ENCODE assay signal across 24 cellular contexts in the genomic region with DNA sequence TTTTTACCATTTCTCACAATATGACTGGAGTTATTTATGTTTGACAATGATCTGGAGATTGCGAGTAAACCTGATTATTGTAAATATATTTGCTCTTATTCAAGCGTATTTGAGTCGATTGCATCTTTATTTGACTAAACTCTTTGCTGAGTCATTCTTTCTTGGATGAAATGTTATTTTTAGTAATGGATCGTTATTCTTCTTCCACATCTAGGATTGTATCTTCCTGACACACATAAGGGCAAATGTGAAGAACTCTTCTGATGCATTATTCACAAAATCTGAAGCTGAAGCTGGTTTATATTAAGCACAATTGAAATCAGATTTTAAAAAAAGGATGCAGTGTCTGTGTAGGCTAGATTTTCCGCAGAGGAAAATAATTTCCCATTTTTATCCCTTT.
DNase-seq lines count a peak whose midpoint lies in the region; ATAC-seq, FAIRE-seq and TF ChIP-seq lines count a peak whose summit lies in the region.
"Had no signal": no experiment of that assay in that cellular context is flagged by ENCODE, and none has a peak within 500 bp of the region (broad histone marks: within the 10 kb centered on the region; RNA-seq: fewer than 3 reads in every experiment).

No MANE protein-coding gene starts in this region.

- H3K36me3 Mint-ChIP-seq in WTC11: no peaks in the 10 kb centered on the region
- H3K36me3 Mint-ChIP-seq: CD4-positive, CD25-positive, alpha-beta regulatory T cell had no signal

- H3K4me2 ChIP-seq in A549: peak overlapping the region; percentile 40
- H3K4me2 ChIP-seq in GM23248 (ENCODE audit: unreplicated experiment): peak overlapping the region; percentile 63

- H2AFZ ChIP-seq in GM23248: peak overlapping the region; percentile 23; the same call in 1 of the 2 replicates

- H3K4me3 Mint-ChIP-seq in WTC11: no peak overlapping the region
- H3K4me3 Mint-ChIP-seq: CD4-positive, CD25-positive, alpha-beta regulatory T cell had no signal

- H3K27me3 ChIP-seq in GM23248 (replicated peaks; ENCODE audit: insufficient read depth) (no peaks in the 10 kb centered on the region), adipocyte (replicated peaks; ENCODE audit: control insufficient read depth, insufficient read depth, low read length) (peaks cover 6% of the 10 kb centered on the region)

- TF ChIP-seq EP300 in A549 (IDR thresholded peaks at IDR 0.05): no peak

- H3K27ac ChIP-seq in A549 (no peak overlapping the region; a peak in 1 of 6 replicates), GM23248 (no peak overlapping the region)

- peaks cover 2% of the 10 kb centered on the region; the same call in 1 of the 2 replicates for H3K4me1 Mint-ChIP-seq in WTC11
- H3K4me1 Mint-ChIP-seq: CD4-positive, CD25-positive, alpha-beta regulatory T cell had no signal

- no peak for FAIRE-seq in A549 (lab: Jason Lieb, UNC)
- FAIRE-seq: GM18507 had no signal

- TF ChIP-seq CTCF in A549 (IDR thresholded peaks at IDR 0.05) (no peak), foreskin fibroblast (IDR thresholded peaks at IDR 0.05; ENCODE audit: low read depth, low read length) (no peak), WTC11 (IDR thresholded peaks at IDR 0.05) (no peak)

- H3K4me3 ChIP-seq in A549 (no peak overlapping the region), GM23248 (peak overlapping the region; percentile 27), adipocyte (ENCODE audit: low read length) (peak overlapping the region; percentile 55), foreskin fibroblast (ENCODE audit: low read depth in 1 of 2, low read length in 2 of 2) (peak overlapping the region in 1 of 2 donors; percentile 6)

- H3K9ac ChIP-seq in GM23248 (no peak overlapping the region), adipocyte (ENCODE audit: low read length) (no peak overlapping the region)

- WGBS in A549 (ENCODE audit: missing lambda C conversion rate): 35% methylated on average over 5 of the region's 5 CpGs
- WGBS in GM23248 (ENCODE audit: low coverage in 1 of 2, low lambda C conversion rate in 2 of 2, missing lambda C conversion rate in 2 of 2), 2 experiments: 7 to 13% methylated on average over 5 of the region's 5 CpGs

- H3K9me3 Mint-ChIP-seq in WTC11: no peaks in the 10 kb centered on the region

- POLR2A ChIA-PET in A549 (lab: Yijun Ruan, JAX) (no interaction called here), WTC11 (lab: Charles Lee) (no interaction called here)

- H4K20me1 ChIP-seq in GM23248 (ENCODE audit: insufficient read depth): no peaks in the 10 kb centered on the region

- H3K9me3 ChIP-seq in A549: no peaks in the 10 kb centered on the region
- H3K9me3 ChIP-seq in GM23248 (ENCODE audit: low read depth): no peaks in the 10 kb centered on the region
- no peaks in the 10 kb centered on the region for H3K9me3 ChIP-seq in adipocyte (ENCODE audit: control insufficient read depth, low read length)
- H3K9me3 ChIP-seq: BE2C had no signal

- CTCF ChIA-PET in A549 (lab: Yijun Ruan, JAX) (interaction anchor here (1.9 kb wide), 1 partner anchor 11 kb away, joined by 4 read pairs; no protein-coding TSS in a partner anchor), WTC11 (lab: Charles Lee) (no interaction called here)

- H3K79me2 ChIP-seq in GM23248 (ENCODE audit: insufficient read depth): no peaks in the 10 kb centered on the region

- ATAC-seq in A549 (no peak), HG03521 (IDR thresholded peaks at IDR 0.05; ENCODE audit: unreplicated experiment) (no peak), WTC11 (no peak), HG02840 (IDR thresholded peaks at IDR 0.05; ENCODE audit: low FRiP score, unreplicated experiment) (no peak)
- ATAC-seq: Panc1 had no signal

- H3K9me2 ChIP-seq in GM23248 (ENCODE audit: insufficient read depth): no peaks in the 10 kb centered on the region

- in situ Hi-C loops in GM23248 (cut with MboI): no loop called here

- no peak overlapping the region for H3K27ac Mint-ChIP-seq in WTC11
- H3K27ac Mint-ChIP-seq: CD4-positive, CD25-positive, alpha-beta regulatory T cell had no signal

- H3K36me3 ChIP-seq in GM23248 (ENCODE audit: low read depth) (no peaks in the 10 kb centered on the region), adipocyte (ENCODE audit: control insufficient read depth, insufficient read depth, low read length, severe bottlenecking) (no peaks in the 10 kb centered on the region)
- H3K36me3 ChIP-seq: BE2C had no signal

- peaks cover 7% of the 10 kb centered on the region; the same call in 1 of the 2 replicates for H3F3A ChIP-seq in GM23248 (ENCODE audit: insufficient read depth)

- H3K4me1 ChIP-seq in A549: no peaks in the 10 kb centered on the region
- peaks cover 20% of the 10 kb centered on the region for H3K4me1 ChIP-seq in GM23248 (ENCODE audit: insufficient read depth)
- peaks cover 7% of the 10 kb centered on the region for H3K4me1 ChIP-seq in adipocyte (ENCODE audit: control insufficient read depth, insufficient read depth, low read length)
- H3K4me1 ChIP-seq: BE2C had no signal

- DNase-seq in A549 (ENCODE audit: low read depth in 1 of 2, low spot score in 1 of 2) (no peak), GM23248 (peak; percentile 59), adipocyte (ENCODE audit: low read depth) (no peak), foreskin fibroblast (peak; percentile 1 to 28), WTC11 (ENCODE audit: low spot score) (no peak)
- DNase-seq: 8988T; BE2C; CD4-positive, CD25-positive, alpha-beta regulatory T cell; DMS79 treated with DMSO at 0.1 percent for 48 hours; GOT3; HCEC 1CT; KBM-7; NCI-H1092 treated with DMSO at 0.1 percent for 48 hours; NCI-H146; NCI-H2029; NCI-H2227 treated with DMSO at 0.1 percent for 48 hours; NCI-H510A treated with DMSO at 0.1 percent for 48 hours; NCI-H748 treated with DMSO at 0.1 percent for 48 hours; SIG-M5; T-helper 1 cell had no signal

- H3K27me3 Mint-ChIP-seq in WTC11 (ENCODE audit: low read depth): no peaks in the 10 kb centered on the region
- H3K27me3 Mint-ChIP-seq: CD4-positive, CD25-positive, alpha-beta regulatory T cell had no signal

- TF ChIP-seq POLR2A in A549 (IDR thresholded peaks at IDR 0.05; ENCODE audit: low read length): no peak

- no peak for TF ChIP-seq RAD21 in A549 (conservative IDR thresholded peaks at IDR 0.05 in 1 of 2, IDR thresholded peaks at IDR 0.05 in 1 of 2)

TF ChIP-seq in A549, 52 proteins besides CTCF, POLR2A, EP300 and RAD21:
- TF ChIP-seq ZNF302 (CRISPR knock-in tag; IDR thresholded peaks at IDR 0.05): no peak
- TF ChIP-seq MAFK (IDR thresholded peaks at IDR 0.05; ENCODE audit: partially characterized antibody): peak; percentile 92
- peak; percentile 76 for TF ChIP-seq NFE2L2 (conservative IDR thresholded peaks at IDR 0.05; ENCODE audit: low read length)

TF ChIP-seq in WTC11, 78 proteins besides CTCF, POLR2A, EP300 and RAD21:
- TF ChIP-seq ZNF317 (CRISPR knock-in tag; IDR thresholded peaks at IDR 0.05; ENCODE audit: borderline replicate concordance, low read depth): no peak
- no peak for TF ChIP-seq FOXK1 (CRISPR knock-in tag; IDR thresholded peaks at IDR 0.05)
- TF ChIP-seq MLX (CRISPR knock-in tag; IDR thresholded peaks at IDR 0.05): no peak
- no peak for TF ChIP-seq SP1 (CRISPR knock-in tag; conservative IDR thresholded peaks at IDR 0.05)
TF ChIP-seq in WTC11: peak in this region for 0.

Comparison
In these comparisons a context has a peak if more than half of its experiments do, and no peak if none do; other contexts are left out.
1. DNase-seq: peak in GM23248 (single experiment) and foreskin fibroblast (2 of 2); none in A549 (0 of 2), adipocyte (single experiment) and WTC11 (single experiment).